9 cellular contexts compared by ENCODE assay signal in genomic region chr3:25648107-25648535, GRCh38. TPM values are rescaled to one million over a fixed set of nuclear protein-coding genes. Genes with fewer than 3 reads are reported as not detected.
DNase-seq lines count a peak whose midpoint lies in the region; ATAC-seq lines count a peak whose summit lies in the region.
"Had no signal": no experiment of that assay in that cellular context is flagged by ENCODE, and none has a peak within 500 bp of the region (broad histone marks: within the 10 kb centered on the region; RNA-seq: fewer than 3 reads in every experiment).

No MANE protein-coding gene starts in this region.

- H3K9me3 ChIP-seq in CD4-positive, alpha-beta memory T cell (ENCODE audit: control insufficient read depth in 1 of 2, low read length in 2 of 2): peaks cover 0 to 10% of the 10 kb centered on the region in 2 donors

- intact Hi-C loops in CD4-positive, alpha-beta memory T cell (cut with micrococcal nuclease): loop anchor here (1.0 to 5.0 kb wide), 4 partner anchors 15 to 263 kb away; no protein-coding TSS in a partner anchor

- CTCF ChIA-PET in CD4-positive, alpha-beta memory T cell (lab: Charles Lee; ENCODE audit: partially characterized antibody): interaction anchor here (0.7 to 7.9 kb wide), 50 partner anchors 8 to 1067 kb away, joined by 3 to 191 read pairs (median 4); partner anchors contain the start of genes NGLY1 and OXSM

- ATAC-seq in GM19455 (IDR thresholded peaks at IDR 0.05; ENCODE audit: unreplicated experiment) (peak; percentile 98), HG03521 (IDR thresholded peaks at IDR 0.05; ENCODE audit: unreplicated experiment) (peak; percentile 95)

- peaks cover 3 to 30% (median 21%) of the 10 kb centered on the region in 8 donors for H3K9me3 Mint-ChIP-seq in CD4-positive, alpha-beta memory T cell

- H3K4me3 Mint-ChIP-seq in CD4-positive, alpha-beta memory T cell: peak overlapping the region in 3 of 8 donors; percentile 0 to 4 (median 3)
- H3K4me3 Mint-ChIP-seq: dendritic cell treated with granulocyte-macrophage colony-stimulating factor and Interleukin-4, amounts not matched to agents 40 ng/mL and 50 ng/mL, for 4 days had no signal

- no peak overlapping the region for H3K27ac ChIP-seq in CD4-positive, alpha-beta memory T cell (ENCODE audit: low read depth, low read length)

- H3K27me3 Mint-ChIP-seq in CD4-positive, alpha-beta memory T cell: no peaks in the 10 kb centered on the region
- H3K27me3 Mint-ChIP-seq: dendritic cell treated with granulocyte-macrophage colony-stimulating factor and Interleukin-4, amounts not matched to agents 40 ng/mL and 50 ng/mL, for 4 days had no signal

- peak overlapping the region; percentile 0 to 88 (median 45) for H3K27ac Mint-ChIP-seq in CD4-positive, alpha-beta memory T cell
- H3K27ac Mint-ChIP-seq: dendritic cell treated with granulocyte-macrophage colony-stimulating factor and Interleukin-4, amounts not matched to agents 40 ng/mL and 50 ng/mL, for 4 days had no signal

- DNase-seq in CD4-positive, alpha-beta memory T cell: peak; percentile 75 to 79 (median 78)
- DNase-seq in NCI-H774 (lab: John Stamatoyannopoulos, UW) (peak; percentile 50), ecto neural progenitor cell (ENCODE audit: low spot score) (peak; percentile 82), medulla oblongata (ENCODE audit: extremely low spot score) (peak; percentile 86)
- peak; percentile 76 to 86 for DNase-seq in activated CD4-positive, alpha-beta T cell treated with anti-CD3 and anti-CD28 coated beads, Interleukin-2, amount 50 U/mL, for 24 hours (ENCODE audit: low read depth in 1 of 2, low spot score in 1 of 2)
- DNase-seq in stimulated activated CD8-positive, alpha-beta memory T cell treated with anti-CD3 and anti-CD28 coated beads, Interleukin-2, amount 100 ng/mL, for 1 hour (ENCODE audit: low read depth in 2 of 2): peak; percentile 54 to 68

- POLR2A ChIA-PET in CD4-positive, alpha-beta memory T cell (lab: Charles Lee; ENCODE audit: partially characterized antibody): interaction anchor here (0.8 to 1.5 kb wide), 5 partner anchors 13 to 209 kb away, joined by 3 to 6 read pairs (median 4); partner anchors contain the start of gene NGLY1

- H3K27me3 ChIP-seq in CD4-positive, alpha-beta memory T cell (ENCODE audit: insufficient read depth, low read length): no peaks in the 10 kb centered on the region

- peaks cover 26 to 57% (median 45%) of the 10 kb centered on the region in 4 donors for H3K4me1 Mint-ChIP-seq in CD4-positive, alpha-beta memory T cell

- no peak overlapping the region for H3K4me3 ChIP-seq in CD4-positive, alpha-beta memory T cell (ENCODE audit: low read length in 2 of 2)

- H3K36me3 ChIP-seq in CD4-positive, alpha-beta memory T cell (ENCODE audit: insufficient read depth, low read length): no peaks in the 10 kb centered on the region

- H3K4me1 ChIP-seq in CD4-positive, alpha-beta memory T cell (ENCODE audit: insufficient read depth, low read length): peaks cover 24% of the 10 kb centered on the region

- H3K36me3 Mint-ChIP-seq in CD4-positive, alpha-beta memory T cell: peaks cover 32 to 40% of the 10 kb centered on the region in 2 donors

RNA-seq across cellular contexts. Expression of gene TOP2B, which starts 16.6 kb away (rescaled TPM):
- total RNA-seq in CD4-positive, alpha-beta memory T cell: 100 to 1,000 TPM; 161 to 175 TPM
- polyA plus RNA-seq in CD4-positive, alpha-beta memory T cell: 100 to 1,000 TPM in 1 of 2 donors, 10 to 100 TPM in 1; 28.9 to 105 TPM
